Comparison of ENCODE assay signal across 19 cellular contexts in genomic region chr3:10300087-10300486, GRCh38. TPM values are rescaled to one million over a fixed set of nuclear protein-coding genes. Genes with fewer than 3 reads are reported as not detected.
DNase-seq lines count a peak whose midpoint lies in the region; ATAC-seq and TF ChIP-seq lines count a peak whose summit lies in the region.
"Had no signal": no experiment of that assay in that cellular context is flagged by ENCODE, and none has a peak within 500 bp of the region (broad histone marks: within the 10 kb centered on the region; RNA-seq: fewer than 3 reads in every experiment).

No MANE protein-coding gene starts in this region.

- peak; percentile 20 for ATAC-seq in activated CD4-positive, alpha-beta T cell treated with anti-CD3 and anti-CD28 coated beads for 36 hours
- ATAC-seq in GM21381 (IDR thresholded peaks at IDR 0.05; ENCODE audit: unreplicated experiment) (peak; percentile 15), naive B cell (ENCODE audit: low read depth in 2 of 2) (no peak)
- ATAC-seq: gastrocnemius medialis had no signal

- H2AFZ ChIP-seq in trophoblast cell (ENCODE audit: insufficient read depth, low read length, poor library complexity): no peak overlapping the region
- H2AFZ ChIP-seq: neural progenitor cell had no signal

- no peak for TF ChIP-seq CTCF in uterus (IDR thresholded peaks at IDR 0.05)

- H2AK5ac ChIP-seq in trophoblast cell (ENCODE audit: low read length): no peak overlapping the region

- H2BK120ac ChIP-seq in trophoblast cell (ENCODE audit: insufficient read depth, low read length, poor library complexity): no peak overlapping the region

- H3K4me3 ChIP-seq in uterus (no peak overlapping the region), trophoblast cell (ENCODE audit: low read depth, low read length) (no peak overlapping the region), MG63 (no peak overlapping the region)
- H3K4me3 ChIP-seq: gastrocnemius medialis, neural progenitor cell, thyroid gland had no signal

- intact Hi-C loops in activated CD4-positive, alpha-beta T cell treated with anti-CD3 and anti-CD28 coated beads for 36 hours (cut with DNase I, micrococcal nuclease): no loop called here
- intact Hi-C loops in uterus (cut with DNase I; ENCODE audit: low total_unique reads): no loop called here

- H2BK5ac ChIP-seq in trophoblast cell (ENCODE audit: low read depth, low read length, poor library complexity): no peak overlapping the region

- no peak overlapping the region for H3K4me2 ChIP-seq in trophoblast cell (ENCODE audit: low read length)
- H3K4me2 ChIP-seq: neural progenitor cell had no signal

- POLR2A ChIA-PET in activated CD4-positive, alpha-beta T cell treated with anti-CD3 and anti-CD28 coated beads for 36 hours (lab: Charles Lee): interaction anchor here (1.0 kb wide), 1 partner anchor 36 kb away, joined by 3 read pairs; no protein-coding TSS in a partner anchor

- no peak overlapping the region for H3K27ac ChIP-seq in uterus
- no peak overlapping the region for H3K27ac ChIP-seq in trophoblast cell (ENCODE audit: low read depth, low read length)
- H3K27ac ChIP-seq: neural progenitor cell, thyroid gland had no signal

- no peaks in the 10 kb centered on the region for H3K36me3 ChIP-seq in uterus
- H3K36me3 ChIP-seq in trophoblast cell (ENCODE audit: control insufficient read depth in 1 of 2, insufficient read depth in 2 of 2, low read length in 2 of 2): peaks cover 52 to 54% of the 10 kb centered on the region in 2 experiments
- peaks cover 23% of the 10 kb centered on the region for H3K36me3 ChIP-seq in MG63
- H3K36me3 ChIP-seq: neural progenitor cell had no signal

- no peak for TF ChIP-seq POLR2A in uterus (IDR thresholded peaks at IDR 0.05)

- H3K79me2 ChIP-seq in trophoblast cell (ENCODE audit: control insufficient read depth, insufficient read depth, low read length, poor library complexity): no peaks in the 10 kb centered on the region

- H2BK12ac ChIP-seq in trophoblast cell (ENCODE audit: low read length): no peak overlapping the region

- H3K36me3 Mint-ChIP-seq in activated CD4-positive, alpha-beta T cell treated with anti-CD3 and anti-CD28 coated beads for 36 hours (ENCODE audit: low read depth): peaks cover 49% of the 10 kb centered on the region
- H3K36me3 Mint-ChIP-seq in activated naive CD8-positive, alpha-beta T cell: peaks cover 3% of the 10 kb centered on the region
- H3K36me3 Mint-ChIP-seq in naive B cell: peaks cover 17 to 18% of the 10 kb centered on the region in 2 donors

- H3K27me3 ChIP-seq in uterus: no peaks in the 10 kb centered on the region
- no peaks in the 10 kb centered on the region for H3K27me3 ChIP-seq in trophoblast cell (ENCODE audit: insufficient read depth, low read length)
- no peaks in the 10 kb centered on the region for H3K27me3 ChIP-seq in MG63
- H3K27me3 ChIP-seq: gastrocnemius medialis, neural progenitor cell, thyroid gland had no signal

- no peak overlapping the region for H3K9ac ChIP-seq in trophoblast cell (ENCODE audit: low read length)
- H3K9ac ChIP-seq: neural progenitor cell had no signal

- no peak overlapping the region for H4K12ac ChIP-seq in trophoblast cell (ENCODE audit: low read depth, low read length)

- H4K91ac ChIP-seq in trophoblast cell (ENCODE audit: low read depth, low read length): no peak overlapping the region

- H3K18ac ChIP-seq in trophoblast cell (ENCODE audit: low read length): no peak overlapping the region

- H4K8ac ChIP-seq in trophoblast cell (ENCODE audit: low read depth, low read length): no peak overlapping the region

- H3K4me1 ChIP-seq in uterus: no peaks in the 10 kb centered on the region
- H3K4me1 ChIP-seq in trophoblast cell (ENCODE audit: control insufficient read depth in 1 of 2, insufficient read depth in 2 of 2, low read length in 2 of 2): no peaks in the 10 kb centered on the region
- H3K4me1 ChIP-seq: neural progenitor cell had no signal

- H3K9me3 Mint-ChIP-seq in activated CD4-positive, alpha-beta T cell treated with anti-CD3 and anti-CD28 coated beads for 36 hours (ENCODE audit: low read depth): no peaks in the 10 kb centered on the region
- H3K9me3 Mint-ChIP-seq in activated naive CD8-positive, alpha-beta T cell (ENCODE audit: low read depth): no peaks in the 10 kb centered on the region
- no peaks in the 10 kb centered on the region for H3K9me3 Mint-ChIP-seq in naive B cell
- H3K9me3 Mint-ChIP-seq: H9, neural progenitor cell had no signal

- H3K4me1 Mint-ChIP-seq in activated CD4-positive, alpha-beta T cell treated with anti-CD3 and anti-CD28 coated beads for 36 hours: peaks cover 12% of the 10 kb centered on the region
- peaks cover 10% of the 10 kb centered on the region for H3K4me1 Mint-ChIP-seq in activated naive CD8-positive, alpha-beta T cell (ENCODE audit: low read depth)
- peaks cover 9 to 14% (median 11%) of the 10 kb centered on the region in 3 donors for H3K4me1 Mint-ChIP-seq in naive B cell
- H3K4me1 Mint-ChIP-seq: H9, neural progenitor cell had no signal

- no CpG with 5 or more reads among the region's 9 CpGs for WGBS in trophoblast cell (ENCODE audit: extremely low coverage, insufficient coverage, insufficient read length)

- H3K27ac Mint-ChIP-seq in activated CD4-positive, alpha-beta T cell treated with anti-CD3 and anti-CD28 coated beads for 36 hours: peak overlapping the region; percentile 83
- peak overlapping the region; percentile 47 for H3K27ac Mint-ChIP-seq in activated naive CD8-positive, alpha-beta T cell
- peak overlapping the region in 5 of 6 donors; percentile 63 to 95 (median 92) for H3K27ac Mint-ChIP-seq in naive B cell
- H3K27ac Mint-ChIP-seq: neural progenitor cell had no signal

- H3K9me3 ChIP-seq in uterus (no peaks in the 10 kb centered on the region), trophoblast cell (ENCODE audit: insufficient read depth, low read depth, low read length) (peaks cover 5% of the 10 kb centered on the region), MG63 (no peaks in the 10 kb centered on the region)
- H3K9me3 ChIP-seq: gastrocnemius medialis, thyroid gland had no signal

- H3K4me3 Mint-ChIP-seq in activated CD4-positive, alpha-beta T cell treated with anti-CD3 and anti-CD28 coated beads for 36 hours: no peak overlapping the region
- H3K4me3 Mint-ChIP-seq in activated naive CD8-positive, alpha-beta T cell: no peak overlapping the region
- no peak overlapping the region for H3K4me3 Mint-ChIP-seq in naive B cell
- H3K4me3 Mint-ChIP-seq: H9, neural progenitor cell had no signal

- H3K27me3 Mint-ChIP-seq in activated CD4-positive, alpha-beta T cell treated with anti-CD3 and anti-CD28 coated beads for 36 hours: no peaks in the 10 kb centered on the region
- no peaks in the 10 kb centered on the region for H3K27me3 Mint-ChIP-seq in activated naive CD8-positive, alpha-beta T cell
- no peaks in the 10 kb centered on the region for H3K27me3 Mint-ChIP-seq in naive B cell

- CTCF ChIA-PET in activated CD4-positive, alpha-beta T cell treated with anti-CD3 and anti-CD28 coated beads for 36 hours (lab: Charles Lee): no interaction called here

- H3K23ac ChIP-seq in trophoblast cell (ENCODE audit: low read length): no peak overlapping the region

- no peak for DNase-seq in activated CD4-positive, alpha-beta T cell treated with anti-CD3 and anti-CD28 coated beads for 36 hours
- DNase-seq in activated CD4-positive, alpha-beta T cell treated with anti-CD3 and anti-CD28 coated beads, Interleukin-2, amount 50 U/mL, for 48 hours: no peak
- no peak for DNase-seq in naive B cell
- DNase-seq in uterus: no peak
- DNase-seq in trophoblast cell: no peak
- no peak for DNase-seq in MG63
- DNase-seq: 8988T; amniotic stem cell; DMS79 treated with DMSO at 0.1 percent for 48 hours; gastrocnemius medialis; H9; NCI-H1048; NCI-H748 treated with DMSO at 0.1 percent for 48 hours; right cardiac atrium; stimulated activated CD4-positive, alpha-beta T cell treated with anti-CD3 and anti-CD28 coated beads, Interleukin-1b, Interleukin-23, amount 100 ng/mL, for 48 hours had no signal

- no peaks in the 10 kb centered on the region for H3K79me1 ChIP-seq in trophoblast cell (ENCODE audit: low read length)

- no peak overlapping the region for H3K14ac ChIP-seq in trophoblast cell (ENCODE audit: low read length)

- no peak overlapping the region for H3K4ac ChIP-seq in trophoblast cell (ENCODE audit: low read depth, low read length)

RNA-seq across cellular contexts. Expression of gene GHRL, which starts 7.3 kb away (rescaled TPM):
- total RNA-seq in activated CD4-positive, alpha-beta T cell treated with anti-CD3 and anti-CD28 coated beads for 36 hours: under 1 TPM; 0.19 to 0.30 TPM
- polyA plus RNA-seq in naive B cell (ENCODE audit: low read depth in 6 of 6): 1 to 10 TPM in 5 of 6 donors, not detected in 1; 1.8 to 4.9 (median 3.0) TPM
- 1 to 10 TPM in 1 of 4 donors, not detected in 3; 7.9 TPM for total RNA-seq in uterus
- polyA plus RNA-seq in trophoblast cell (2013): 0.04 and 0.08 TPM in 2 replicates
- total RNA-seq in MG63 (2014; rRNA removed; shearing (Covaris generic); ENCODE audit: low replicate concordance): not detected in 2 replicates
- total RNA-seq: gastrocnemius medialis, right cardiac atrium had no signal

RNA-seq across cellular contexts. Expression of gene SEC13, which starts 20.8 kb away (rescaled TPM):
- total RNA-seq in activated CD4-positive, alpha-beta T cell treated with anti-CD3 and anti-CD28 coated beads for 36 hours: 10 to 100 TPM; 89.9 to 92.0 TPM
- polyA plus RNA-seq in naive B cell (ENCODE audit: low read depth in 6 of 6): 100 to 1,000 TPM; 102 to 147 (median 130) TPM
- total RNA-seq in uterus: 100 to 1,000 TPM in 1 of 4 donors, 10 to 100 TPM in 3; 18.2 to 137 (median 72.7) TPM
- polyA plus RNA-seq in trophoblast cell (2013): 201 and 208 TPM in 2 replicates
- total RNA-seq in MG63 (2014; rRNA removed; shearing (Covaris generic); ENCODE audit: low replicate concordance): 97.2 and 147 TPM in 2 replicates

RNA-seq across cellular contexts. Expression of gene TATDN2, which starts 51.8 kb away (rescaled TPM):
- total RNA-seq in activated CD4-positive, alpha-beta T cell treated with anti-CD3 and anti-CD28 coated beads for 36 hours: 10 to 100 TPM; 40.0 to 40.2 TPM
- polyA plus RNA-seq in naive B cell (ENCODE audit: low read depth in 6 of 6): 10 to 100 TPM in 2 of 6 donors, 1 to 10 TPM in 4; 5.5 to 12.4 (median 9.7) TPM
- total RNA-seq in uterus: 10 to 100 TPM; 15.9 to 55.7 (median 26.7) TPM
- polyA plus RNA-seq in trophoblast cell (2013): 12.9 and 13.5 TPM in 2 replicates
- total RNA-seq in MG63 (2014; rRNA removed; shearing (Covaris generic); ENCODE audit: low replicate concordance): 7.6 and 15.8 TPM in 2 replicates

Comparison
In these comparisons a context has a peak if more than half of its experiments do, and no peak if none do; other contexts are left out.
1. ATAC-seq: peak in activated CD4-positive, alpha-beta T cell treated with anti-CD3 and anti-CD28 coated beads for 36 hours (single experiment) and GM21381 (single experiment); none in naive B cell (0 of 2).
2. Peak in every context shown above with its lines, with median percentiles within 50 percentile points of each other: H3K27ac Mint-ChIP-seq.